8 cellular contexts compared by ENCODE assay signal in the genomic region with DNA sequence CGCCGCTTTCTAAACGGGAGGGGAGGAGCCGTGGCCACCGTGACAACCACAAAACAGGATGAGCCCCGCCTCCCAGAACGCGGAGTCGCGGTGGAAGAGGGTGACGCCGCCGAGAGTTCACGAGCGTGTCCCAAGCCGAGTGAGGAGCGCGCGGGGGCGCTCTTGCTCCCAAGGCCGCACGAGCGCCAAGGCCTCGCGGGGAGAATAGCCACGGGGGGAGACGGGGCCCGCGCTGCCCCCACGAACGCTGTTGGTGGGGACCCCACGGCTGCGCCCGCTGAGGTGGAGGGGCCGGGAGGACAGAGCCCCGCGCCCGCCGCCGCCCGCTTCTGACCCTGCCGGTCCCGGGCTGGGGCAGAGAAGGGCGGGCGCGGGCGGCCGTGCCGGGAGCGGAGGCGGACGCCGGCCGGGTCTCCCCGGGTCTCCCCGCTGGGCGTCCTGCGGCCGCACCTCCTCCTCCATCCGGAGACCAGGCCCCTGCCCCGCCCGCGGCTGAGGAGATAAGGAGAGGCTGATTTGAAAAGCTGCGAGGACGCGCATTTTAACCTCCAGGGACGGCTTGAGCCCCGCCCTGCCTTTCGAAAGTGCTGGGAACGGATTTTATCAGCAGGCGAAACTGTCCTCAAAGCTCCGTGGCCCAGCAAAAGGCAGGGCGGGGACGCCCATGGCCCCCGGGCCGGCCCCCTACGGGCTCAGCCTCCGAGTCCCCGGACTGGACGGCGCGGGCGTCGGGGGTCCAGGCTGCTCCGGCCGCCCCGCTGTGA. TPM values are rescaled to one million over a fixed set of nuclear protein-coding genes. Genes with fewer than 3 reads are reported as not detected.
DNase-seq lines count a peak whose midpoint lies in the region; ATAC-seq and TF ChIP-seq lines count a peak whose summit lies in the region.

No MANE protein-coding gene starts in this region.

- intact Hi-C loops in activated CD4-positive, alpha-beta memory T cell treated with anti-CD3 and anti-CD28 coated beads for 36 hours (cut with micrococcal nuclease) = no loop called here

- 4 to 7% methylated on average over 10 to 87 of the region's 87 CpGs for WGBS in endodermal cell (ENCODE audit: insufficient coverage in 1 of 2, insufficient read length in 1 of 2), 2 experiments
- 0% methylated on average over 5 of the region's 87 CpGs for WGBS in suprapubic skin

- H3K36me3 Mint-ChIP-seq in activated CD4-positive, alpha-beta memory T cell treated with anti-CD3 and anti-CD28 coated beads for 36 hours = no peaks in the 10 kb centered on the region
- no peaks in the 10 kb centered on the region for H3K36me3 Mint-ChIP-seq in endodermal cell (ENCODE audit: low read depth)

- peak; percentile 75 for DNase-seq in D341Med (ENCODE audit: low spot score)
- DNase-seq in LoVo (ENCODE audit: low spot score) = peak; percentile 77
- peak; percentile 60 for DNase-seq in activated CD4-positive, alpha-beta memory T cell treated with anti-CD3 and anti-CD28 coated beads for 36 hours
- DNase-seq in endodermal cell = peak; percentile 88
- DNase-seq in mesenteric fat pad (ENCODE audit: low spot score) = peak; percentile 96
- peak; percentile 88 to 90 for DNase-seq in suprapubic skin (ENCODE audit: low spot score in 2 of 2)
- no peak for DNase-seq in GDM1 (lab: John Stamatoyannopoulos, UW)

- H3K4me1 ChIP-seq in endodermal cell (ENCODE audit: control insufficient read depth, insufficient read depth, low read length) (no peaks in the 10 kb centered on the region), suprapubic skin (peaks cover 50% of the 10 kb centered on the region)

- H3K27ac ChIP-seq in endodermal cell (ENCODE audit: low read depth, low read length) (peak overlapping the region; percentile 24), suprapubic skin (peak overlapping the region; percentile 37)

- H3K36me3 ChIP-seq in endodermal cell (ENCODE audit: control insufficient read depth, insufficient read depth, low read length) = no peaks in the 10 kb centered on the region
- H3K36me3 ChIP-seq in suprapubic skin = no peaks in the 10 kb centered on the region

- POLR2A ChIA-PET in activated CD4-positive, alpha-beta memory T cell treated with anti-CD3 and anti-CD28 coated beads for 36 hours (lab: Charles Lee) = no interaction called here

- H3K4me3 ChIP-seq in endodermal cell (ENCODE audit: low read length) (peak overlapping the region; percentile 58), suprapubic skin (peak overlapping the region; percentile 70)

- no peak for TF ChIP-seq POLR2A in suprapubic skin (IDR thresholded peaks at IDR 0.05)

- H3K27me3 Mint-ChIP-seq in activated CD4-positive, alpha-beta memory T cell treated with anti-CD3 and anti-CD28 coated beads for 36 hours = peaks cover 38% of the 10 kb centered on the region
- H3K27me3 Mint-ChIP-seq in endodermal cell (ENCODE audit: insufficient read depth) = peaks cover 77% of the 10 kb centered on the region

- TF ChIP-seq CTCF in endodermal cell (conservative IDR thresholded peaks at IDR 0.05) = peak; percentile 38
- TF ChIP-seq CTCF in suprapubic skin (IDR thresholded peaks at IDR 0.05) = peak in 1 of 2 donors; percentile 38

- CTCF ChIA-PET in activated CD4-positive, alpha-beta memory T cell treated with anti-CD3 and anti-CD28 coated beads for 36 hours (lab: Charles Lee) = interaction anchor here (1.5 kb wide), 1 partner anchor 14 kb away, joined by 3 read pairs; no protein-coding TSS in a partner anchor

- TF ChIP-seq EP300 in suprapubic skin (IDR thresholded peaks at IDR 0.05) = no peak

- H3K9ac ChIP-seq in endodermal cell (ENCODE audit: extremely low read depth, low read length, poor library complexity, severe bottlenecking) = no peak overlapping the region

- ATAC-seq in HG02870 (IDR thresholded peaks at IDR 0.05; ENCODE audit: unreplicated experiment) = no peak

- H3K9me3 ChIP-seq in endodermal cell (ENCODE audit: control insufficient read depth, low read length) (no peaks in the 10 kb centered on the region), suprapubic skin (no peaks in the 10 kb centered on the region)

- H3K27ac Mint-ChIP-seq in activated CD4-positive, alpha-beta memory T cell treated with anti-CD3 and anti-CD28 coated beads for 36 hours = no peak overlapping the region
- H3K27ac Mint-ChIP-seq in endodermal cell = no peak overlapping the region

- H3K27me3 ChIP-seq in endodermal cell (ENCODE audit: control insufficient read depth, insufficient read depth, low read length, poor library complexity, severe bottlenecking) (peaks cover 91% of the 10 kb centered on the region), suprapubic skin (peaks cover 35% of the 10 kb centered on the region)

- H3K9me3 Mint-ChIP-seq in activated CD4-positive, alpha-beta memory T cell treated with anti-CD3 and anti-CD28 coated beads for 36 hours = no peaks in the 10 kb centered on the region
- H3K9me3 Mint-ChIP-seq in endodermal cell = no peaks in the 10 kb centered on the region

- peaks cover 25% of the 10 kb centered on the region for H3K4me1 Mint-ChIP-seq in activated CD4-positive, alpha-beta memory T cell treated with anti-CD3 and anti-CD28 coated beads for 36 hours (ENCODE audit: low read depth)
- H3K4me1 Mint-ChIP-seq in endodermal cell = peaks cover 5% of the 10 kb centered on the region

- H3K4me3 Mint-ChIP-seq in activated CD4-positive, alpha-beta memory T cell treated with anti-CD3 and anti-CD28 coated beads for 36 hours = peak overlapping the region; percentile 39
- peak overlapping the region; percentile 53 for H3K4me3 Mint-ChIP-seq in endodermal cell

RNA-seq across cellular contexts. Expression of a gene that starts 3.8 kb away (rescaled TPM):
- total RNA-seq in activated CD4-positive, alpha-beta memory T cell treated with anti-CD3 and anti-CD28 coated beads for 36 hours = 1 to 10 TPM in 1 of 2 experiments, under 1 TPM in 1; 0.41 to 1.1 TPM
- total RNA-seq in endodermal cell = 10 to 100 TPM; 11.2 to 13.9 TPM
- polyA plus RNA-seq in endodermal cell (2013, experiment 1 of 2) = 63.1 TPM
- polyA plus RNA-seq in endodermal cell (2013, experiment 2 of 2) = 59.4 TPM
- 17.1 TPM for total RNA-seq in mesenteric fat pad
- 10 to 100 TPM in 2 of 4 donors, 1 to 10 TPM in 2; 7.9 to 13.0 (median 10.6) TPM for total RNA-seq in suprapubic skin
